8 cellular contexts compared by ENCODE assay signal in the genomic region with DNA sequence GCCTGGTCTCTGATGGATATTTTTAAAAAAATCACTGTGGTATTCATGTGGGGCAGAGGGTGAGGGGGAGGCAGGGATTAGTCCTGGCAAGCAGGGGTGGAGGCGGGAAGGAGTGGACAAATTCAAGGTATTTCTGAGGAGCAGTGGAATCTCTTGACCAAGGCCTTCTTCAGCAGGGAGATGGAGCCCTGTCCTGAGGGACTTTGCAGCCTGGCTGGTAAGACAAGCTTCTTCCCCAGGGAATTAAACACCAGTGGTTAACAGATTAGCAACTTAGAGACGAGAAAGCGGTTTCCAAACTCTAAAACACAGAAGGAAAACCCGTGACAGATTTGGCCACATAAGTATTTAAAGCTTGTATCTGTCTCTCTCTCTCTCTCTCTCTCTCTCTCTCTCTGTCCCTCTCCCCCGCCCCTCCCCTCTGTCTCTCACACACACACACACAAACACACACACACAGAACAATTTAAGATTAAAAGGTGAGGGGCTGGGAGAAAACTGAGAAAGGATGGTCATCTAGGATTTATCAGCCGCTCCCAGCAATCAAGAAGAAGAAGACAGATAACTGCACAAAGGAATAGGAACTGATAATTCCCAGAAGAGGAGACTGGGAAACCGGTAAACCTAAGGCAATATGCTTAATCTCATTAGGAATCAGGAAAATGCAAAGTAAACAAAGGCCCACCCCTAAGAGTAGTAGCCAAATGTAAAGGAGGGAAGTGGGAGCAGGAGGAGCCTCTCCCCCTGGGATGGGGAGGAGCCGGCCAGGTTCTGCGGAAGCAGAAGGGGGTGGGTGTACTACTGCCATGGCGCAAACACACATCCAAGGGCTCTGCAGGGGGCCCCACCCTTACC. TPM values are rescaled to one million over a fixed set of nuclear protein-coding genes. Genes with fewer than 3 reads are reported as not detected.
A peak's percentile ranks its signal among the peaks of the same experiment; 100 is the strongest.
DNase-seq lines count a peak whose midpoint lies in the region; FAIRE-seq and TF ChIP-seq lines count a peak whose summit lies in the region.
"Not testable (repeated sequence)": the region's sequence is repeated elsewhere in the genome, so short reads cannot be mapped to it uniquely, and the experiment has no call there.

No MANE protein-coding gene starts in this region.

- H2BK12ac ChIP-seq in H1 (ENCODE audit: low read depth, low read length), result not testable (repeated sequence)

- not testable (repeated sequence) for H3K36me3 ChIP-seq in A673 (ENCODE audit: insufficient read depth, low read length, poor library complexity, severe bottlenecking); HAP-1 (replicated peaks); astrocyte (ENCODE audit: insufficient read depth, low read length); H1 (ENCODE audit: control insufficient read depth in 2 of 4, insufficient read depth in 4 of 4, low read length in 3 of 4); iPS-15b (ENCODE audit: control insufficient read depth, insufficient read depth, low read length); spleen

- DNase-seq in A673 (ENCODE audit: low spot score) (peak; percentile 85), HAP-1 (ENCODE audit: low spot score in 2 of 2) (peak; percentile 47 to 61), OCI-M1 (lab: John Stamatoyannopoulos, UW) (peak; percentile 33), astrocyte (ENCODE audit: low read depth) (peak; percentile 32), spleen (peak; percentile 14)
- DNase-seq in H1 (ENCODE audit: low read depth in 1 of 2, low spot score in 2 of 2), result not testable (repeated sequence)

- not testable (repeated sequence) for H3K79me1 ChIP-seq in H1 (ENCODE audit: low read depth, low read length)

- H3K4me1 Mint-ChIP-seq in astrocyte (ENCODE audit: low read depth, unreplicated experiment) (peaks cover 14% of the 10 kb centered on the region), nephron (peaks cover 20% of the 10 kb centered on the region)

- not testable (repeated sequence) for H3K9me3 ChIP-seq in A673 (ENCODE audit: low read depth, low read length, poor library complexity, severe bottlenecking); HAP-1; astrocyte (ENCODE audit: insufficient read depth, low read depth, low read length); H1 (ENCODE audit: insufficient read depth in 2 of 2, low read depth in 1 of 2, low read length in 1 of 2); iPS-15b (ENCODE audit: control insufficient read depth, insufficient read depth, low read length); spleen

- POLR2A ChIA-PET in A673 (lab: Charles Lee; ENCODE audit: low non-redundant PET), result not testable (repeated sequence)
- POLR2A ChIA-PET in H1 (lab: Charles Lee; ENCODE audit: partially characterized antibody), result interaction anchor here (1.1 to 2.6 kb wide), 5 partner anchors 9 to 141 kb away, joined by 3 to 10 read pairs (median 5); no protein-coding TSS in a partner anchor

- H2BK15ac ChIP-seq in H1 (ENCODE audit: low read length), result not testable (repeated sequence)

- not testable (repeated sequence) for H3K9me3 Mint-ChIP-seq in astrocyte (ENCODE audit: unreplicated experiment); nephron

- in situ Hi-C loops in HAP-1 (cut with MboI; ENCODE audit: low sequenced_read_pairs), result not testable (repeated sequence)

- TF ChIP-seq EP300 in H1 (IDR thresholded peaks at IDR 0.05; ENCODE audit: borderline replicate concordance in 1 of 2, low read depth in 2 of 2, low read length in 2 of 2), result not testable (repeated sequence)

- H3K4me3 Mint-ChIP-seq in astrocyte (ENCODE audit: unreplicated experiment); nephron: not testable (repeated sequence)

- not testable (repeated sequence) for TF ChIP-seq RAD21 in H1 (IDR thresholded peaks at IDR 0.05 in 1 of 2, conservative IDR thresholded peaks at IDR 0.05 in 1 of 2; ENCODE audit: low read depth in 2 of 2, low read length in 2 of 2)

- not testable (repeated sequence) for H3K79me2 ChIP-seq in astrocyte (ENCODE audit: insufficient read depth, low read length); H1 (ENCODE audit: control insufficient read depth in 1 of 2, insufficient read depth in 2 of 2, low read length in 2 of 2)

- H3K18ac ChIP-seq in H1 (ENCODE audit: extremely low read depth, low read length), result not testable (repeated sequence)

- H3K9ac ChIP-seq in astrocyte (ENCODE audit: low read length); H1 (replicated peaks in 1 of 4; ENCODE audit: extremely low read depth in 1 of 4, low read depth in 3 of 4, low read length in 3 of 4); iPS-15b (ENCODE audit: low read depth, low read length): not testable (repeated sequence)

- H2AK5ac ChIP-seq in H1 (ENCODE audit: low read depth, low read length), result not testable (repeated sequence)

- H3K4me1 ChIP-seq in A673 (ENCODE audit: insufficient read depth, low read length, poor library complexity, severe bottlenecking) (peaks cover 35% of the 10 kb centered on the region), HAP-1 (peaks cover 19% of the 10 kb centered on the region), astrocyte (ENCODE audit: insufficient read depth, low read length) (peaks cover 10% of the 10 kb centered on the region)
- not testable (repeated sequence) for H3K4me1 ChIP-seq in H1 (replicated peaks in 1 of 4; ENCODE audit: control insufficient read depth in 3 of 4, insufficient read depth in 4 of 4, low read length in 3 of 4); iPS-15b (ENCODE audit: control insufficient read depth, insufficient read depth, low read length); spleen

- H3K14ac ChIP-seq in H1 (ENCODE audit: insufficient read length), result not testable (repeated sequence)

- not testable (repeated sequence) for TF ChIP-seq CTCF in A673 (conservative IDR thresholded peaks at IDR 0.05; ENCODE audit: low read depth, low read length); astrocyte (IDR thresholded peaks at IDR 0.05; ENCODE audit: insufficient read depth, low read depth, low read length); H1 (IDR thresholded peaks at IDR 0.05; ENCODE audit: control extremely low read depth in 1 of 3, insufficient read depth in 1 of 3, low read depth in 1 of 3, low read length in 3 of 3); nephron (IDR thresholded peaks at IDR 0.05; ENCODE audit: unreplicated experiment in 3 of 3); spleen (IDR thresholded peaks at IDR 0.05 in 8 of 11, conservative IDR thresholded peaks at IDR 0.05 in 3 of 11)

- WGBS in H1 (ENCODE audit: extremely low coverage in 1 of 2, insufficient coverage in 1 of 2, insufficient read length in 1 of 2, insufficient replicate concordance in 2 of 2, low coverage in 1 of 2, low lambda C conversion rate in 2 of 2, missing lambda C conversion rate in 1 of 2), 2 experiments, result 54% methylated on average over 6 of the region's 10 CpGs; no CpG with 5 or more reads in 1 of the 2 experiments
- 54 to 73% (median 58%) methylated on average over 7 to 10 of the region's 10 CpGs for WGBS in spleen, 5 donors

- H4K8ac ChIP-seq in H1 (ENCODE audit: extremely low read depth, insufficient read depth, low read length), result not testable (repeated sequence)

- H3K4me3 ChIP-seq in A673 (ENCODE audit: low read depth, low read length, poor library complexity, severe bottlenecking) (peak overlapping the region; percentile 30), HAP-1 (0 out of 2 replicates have a peak overlapping the region, but pooled peaks have one; percentile 1), H1 (ENCODE audit: extremely low read depth in 1 of 4, insufficient read depth in 2 of 4, low read depth in 3 of 4, low read length in 4 of 4) (peak overlapping the region in 1 of 4 experiments; percentile 43; a peak in 1 of 8 replicates), iPS-15b (ENCODE audit: low read depth, low read length) (peak overlapping the region; percentile 20)
- H3K4me3 ChIP-seq in astrocyte (ENCODE audit: insufficient read depth, low read depth, low read length); spleen: not testable (repeated sequence)

- not testable (repeated sequence) for H3K27ac Mint-ChIP-seq in astrocyte (ENCODE audit: unreplicated experiment)
- H3K27ac Mint-ChIP-seq in nephron, result peak overlapping the region in 2 of 3 experiments; percentile 26 to 71

- not testable (repeated sequence) for FAIRE-seq in astrocyte (lab: Jason Lieb, UNC)
- peak; percentile 42 for FAIRE-seq in H1 (lab: Jason Lieb, UNC)

- H2BK120ac ChIP-seq in H1 (replicated peaks; ENCODE audit: low read depth, low read length), result not testable (repeated sequence)

- BruUV-seq in A673 (replicated peaks; lab: Mats Ljungman, UMichigan), result TSS peak; percentile 81

- H3K56ac ChIP-seq in H1 (replicated peaks; ENCODE audit: insufficient read length, low read depth, low read length), result not testable (repeated sequence)

- intact Hi-C loops in A673 (cut with micrococcal nuclease; ENCODE audit: unreplicated experiment); spleen (cut with DNase I; ENCODE audit: low total_unique reads): not testable (repeated sequence)

- not testable (repeated sequence) for H4K5ac ChIP-seq in H1 (ENCODE audit: insufficient read length, low read depth, low read length)

- not testable (repeated sequence) for H3K27me3 Mint-ChIP-seq in astrocyte (ENCODE audit: low read depth, unreplicated experiment); nephron (ENCODE audit: low read depth)

- H2AFZ ChIP-seq in astrocyte (ENCODE audit: low read depth, low read length), result not testable (repeated sequence)
- peak overlapping the region; percentile 84; the same call in 1 of the 2 replicates for H2AFZ ChIP-seq in H1 (ENCODE audit: low read length)

- CTCF ChIA-PET in A673 (lab: Charles Lee) (interaction anchor here (0.6 to 0.7 kb wide), 3 partner anchors 18 to 53 kb away, joined by 4 to 7 read pairs (median 5); no protein-coding TSS in a partner anchor), H1 (lab: Charles Lee; ENCODE audit: partially characterized antibody) (interaction anchor here (1.0 to 3.8 kb wide), 12 partner anchors 17 to 141 kb away, joined by 3 to 23 read pairs (median 4); no protein-coding TSS in a partner anchor)

- H3K4me2 ChIP-seq in astrocyte (ENCODE audit: low read length), result not testable (repeated sequence)
- H3K4me2 ChIP-seq in H1 (ENCODE audit: insufficient read depth in 1 of 2, low read depth in 2 of 2, low read length in 2 of 2), result peak overlapping the region; percentile 48 to 67

- not testable (repeated sequence) for H2BK5ac ChIP-seq in H1 (ENCODE audit: low read depth, low read length)

- not testable (repeated sequence) for H3K4ac ChIP-seq in H1 (replicated peaks; ENCODE audit: insufficient read length, low read depth, low read length)

- H3K27me3 ChIP-seq in A673 (replicated peaks; ENCODE audit: insufficient read depth, low read depth, low read length, poor library complexity); HAP-1 (ENCODE audit: low read depth); astrocyte (ENCODE audit: insufficient read depth, low read length); H1 (replicated peaks in 1 of 4; ENCODE audit: control insufficient read depth in 3 of 4, extremely low read depth in 1 of 4, insufficient read depth in 3 of 4, low read length in 3 of 4); iPS-15b (ENCODE audit: control insufficient read depth, insufficient read depth, low read length); spleen (replicated peaks in 1 of 7): not testable (repeated sequence)

- peak overlapping the region; percentile 94 for H3K27ac ChIP-seq in A673 (ENCODE audit: low read depth, low read length, poor library complexity, severe bottlenecking)
- H3K27ac ChIP-seq in astrocyte (ENCODE audit: low read depth, low read length); H1 (ENCODE audit: low read depth, low read length); spleen: not testable (repeated sequence)

- H4K91ac ChIP-seq in H1 (replicated peaks; ENCODE audit: insufficient read length, low read length), result not testable (repeated sequence)

- H3K23me2 ChIP-seq in H1 (ENCODE audit: low read depth, low read length), result not testable (repeated sequence)

- not testable (repeated sequence) for TF ChIP-seq POLR2A in H1 (IDR thresholded peaks at IDR 0.05; ENCODE audit: control extremely low read depth in 1 of 2, low read depth in 2 of 2, low read length in 2 of 2); spleen (IDR thresholded peaks at IDR 0.05)

- 0 out of 2 replicates have a peak overlapping the region, but pooled peaks have one; percentile 2 for H2BK20ac ChIP-seq in H1 (ENCODE audit: low read length)

- not testable (repeated sequence) for H4K20me1 ChIP-seq in astrocyte (ENCODE audit: insufficient read depth, low read length); H1 (replicated peaks in 1 of 2; ENCODE audit: control insufficient read depth in 1 of 2, insufficient read depth in 2 of 2, low read length in 2 of 2)

- H3K36me3 Mint-ChIP-seq in astrocyte (ENCODE audit: low read depth, unreplicated experiment); nephron (ENCODE audit: low read depth): not testable (repeated sequence)

- H3K23ac ChIP-seq in H1 (ENCODE audit: insufficient read length), result not testable (repeated sequence)

RNA-seq across cellular contexts. Expression of a gene that starts 27.7 kb away (rescaled TPM):
- total RNA-seq in A673 (2021) (28.4 and 35.2 TPM in 2 replicates), astrocyte (13.2 and 16.7 TPM in 2 replicates), spleen (10 to 100 TPM; 11.8 to 20.9 (median 19.2) TPM)
- total RNA-seq in H1 (2021; fragmentation: NEBNext Ultra II Directional; extraction: Animal tissue kit (Norgen Biotek cat#: 25700)), result 21.2 and 21.4 TPM in 2 replicates
- polyA plus RNA-seq in H1 (2011; rRNA removed) (22.4 and 23.6 TPM in 2 replicates), spleen (10 to 100 TPM; 24.5 to 33.3 (median 29.7) TPM)
- polyA plus RNA-seq in H1 (2011; cell fraction: cytosol; rRNA removed), result 38.7 TPM
- polyA plus RNA-seq in H1 (2011; cell fraction: nucleus; rRNA removed), result 30.4 TPM
- polyA plus RNA-seq in H1 (2012, experiment 1 of 2), result 20.6 to 32.3 TPM (median 27.0 TPM) in 4 replicates
- 17.8 TPM for polyA plus RNA-seq in H1 (2012, experiment 2 of 2)
- polyA plus RNA-seq in H1 (2013, experiment 1 of 2), result 9.6 TPM
- polyA plus RNA-seq in H1 (2013, experiment 2 of 2), result 8.0 TPM
- 9.7 and 10.2 TPM in 2 replicates for polyA minus RNA-seq in H1 (2011; rRNA and poly(A)+ RNA removed)
- 10.0 TPM for polyA minus RNA-seq in H1 (2011; cell fraction: cytosol; rRNA and poly(A)+ RNA removed)
- polyA minus RNA-seq in H1 (2011; cell fraction: nucleus; rRNA and poly(A)+ RNA removed), result 7.3 TPM

RNA-seq across cellular contexts. Expression of a gene that starts 35.8 kb away (rescaled TPM):
- total RNA-seq in A673 (2021), result 24.7 and 28.1 TPM in 2 replicates
- 10.1 and 13.1 TPM in 2 replicates for total RNA-seq in astrocyte
- 27.3 and 34.1 TPM in 2 replicates for total RNA-seq in H1 (2021; fragmentation: NEBNext Ultra II Directional; extraction: Animal tissue kit (Norgen Biotek cat#: 25700))
- polyA plus RNA-seq in H1 (2011; rRNA removed), result 3.3 and 5.2 TPM in 2 replicates
- polyA plus RNA-seq in H1 (2011; cell fraction: cytosol; rRNA removed), result 5.0 TPM
- 2.2 TPM for polyA plus RNA-seq in H1 (2011; cell fraction: nucleus; rRNA removed)
- 3.3 to 5.1 TPM (median 3.8 TPM) in 4 replicates for polyA plus RNA-seq in H1 (2012, experiment 1 of 2)
- 1.2 TPM for polyA plus RNA-seq in H1 (2012, experiment 2 of 2)
- 5.8 TPM for polyA plus RNA-seq in H1 (2013, experiment 1 of 2)
- 5.6 TPM for polyA plus RNA-seq in H1 (2013, experiment 2 of 2)
- polyA minus RNA-seq in H1 (2011; rRNA and poly(A)+ RNA removed), result 12.2 and 13.7 TPM in 2 replicates
- 16.4 TPM for polyA minus RNA-seq in H1 (2011; cell fraction: cytosol; rRNA and poly(A)+ RNA removed)
- polyA minus RNA-seq in H1 (2011; cell fraction: nucleus; rRNA and poly(A)+ RNA removed), result 6.4 TPM
- total RNA-seq in spleen, result 1 to 10 TPM; 3.5 to 7.5 (median 5.0) TPM
- 1 to 10 TPM in 2 of 3 donors, under 1 TPM in 1; 0.97 to 1.1 (median 1.0) TPM for polyA plus RNA-seq in spleen
